ENCODE assay signal across 9 cellular contexts in genomic region chr12:124386661-124387509, GRCh38.
DNase-seq lines count a peak whose midpoint lies in the region; ATAC-seq and TF ChIP-seq lines count a peak whose summit lies in the region.
"Had no signal": no experiment of that assay in that cellular context is flagged by ENCODE, and none has a peak within 500 bp of the region (broad histone marks: within the 10 kb centered on the region; RNA-seq: fewer than 3 reads in every experiment).

No MANE protein-coding gene starts in this region.

- intact Hi-C loops in left ventricle myocardium superior (cut with micrococcal nuclease), result no loop called here
- intact Hi-C loops in sigmoid colon (cut with DNase I), result loop anchor here (10.0 kb wide), 1 partner anchor 528 kb away; the partner anchor contains the start of gene UBC
- intact Hi-C loops in activated CD8-positive, alpha-beta T cell treated with anti-CD3 and anti-CD28 coated beads for 36 hours (cut with micrococcal nuclease), result no loop called here

- H3K36me3 Mint-ChIP-seq in activated CD8-positive, alpha-beta T cell treated with anti-CD3 and anti-CD28 coated beads for 36 hours (ENCODE audit: low read depth), result peaks cover 2% of the 10 kb centered on the region

- peaks cover 0 to 29% (median 11%) of the 10 kb centered on the region in 4 donors for H3K36me3 ChIP-seq in sigmoid colon

- TF ChIP-seq EP300 in sigmoid colon (IDR thresholded peaks at IDR 0.05), result no peak

- H3K4me1 Mint-ChIP-seq in activated CD8-positive, alpha-beta T cell treated with anti-CD3 and anti-CD28 coated beads for 36 hours (ENCODE audit: low read depth), result peaks cover 32% of the 10 kb centered on the region

- peak overlapping the region; percentile 94 for H3K27ac ChIP-seq in C4-2B
- H3K27ac ChIP-seq in sigmoid colon, result peak overlapping the region; percentile 94 to 99 (median 96)

- no peak for TF ChIP-seq POLR2A in sigmoid colon (IDR thresholded peaks at IDR 0.05)

- peak; percentile 38 for ATAC-seq in left ventricle myocardium superior
- no peak for ATAC-seq in activated CD8-positive, alpha-beta T cell treated with anti-CD3 and anti-CD28 coated beads for 36 hours
- no peak for ATAC-seq in HG02610 (IDR thresholded peaks at IDR 0.05; ENCODE audit: unreplicated experiment)

- no peaks in the 10 kb centered on the region for H3K9me3 ChIP-seq in sigmoid colon

- H3K4me3 ChIP-seq in sigmoid colon, result peak overlapping the region in 3 of 4 donors; percentile 54 to 61 (median 60)

- H3K4me1 ChIP-seq in sigmoid colon, result peaks cover 0 to 93% (median 83%) of the 10 kb centered on the region in 4 donors

- POLR2A ChIA-PET in activated CD8-positive, alpha-beta T cell treated with anti-CD3 and anti-CD28 coated beads for 36 hours (lab: Charles Lee), result interaction anchor here (0.6 kb wide), 1 partner anchor 10 kb away, joined by 3 read pairs; no protein-coding TSS in a partner anchor

- no peaks in the 10 kb centered on the region for H3K9me3 Mint-ChIP-seq in activated CD8-positive, alpha-beta T cell treated with anti-CD3 and anti-CD28 coated beads for 36 hours

- CTCF ChIA-PET in activated CD8-positive, alpha-beta T cell treated with anti-CD3 and anti-CD28 coated beads for 36 hours (lab: Charles Lee), result interaction anchor here (0.7 kb wide), 1 partner anchor 380 kb away, joined by 3 read pairs; no protein-coding TSS in a partner anchor

- no peaks in the 10 kb centered on the region for H3K27me3 Mint-ChIP-seq in activated CD8-positive, alpha-beta T cell treated with anti-CD3 and anti-CD28 coated beads for 36 hours

- DNase-seq in amniotic epithelial cell (ENCODE audit: low read depth) (peak; percentile 46), left ventricle myocardium superior (peak; percentile 77), sigmoid colon (no peak), AG08396 (ENCODE audit: low spot score) (no peak), GM20000 (ENCODE audit: low spot score) (no peak)
- DNase-seq in activated CD8-positive, alpha-beta T cell treated with anti-CD3 and anti-CD28 coated beads for 36 hours, result no peak
- DNase-seq: T1000 had no signal

- TF ChIP-seq CTCF in C4-2B (conservative IDR thresholded peaks at IDR 0.05) (no peak), sigmoid colon (IDR thresholded peaks at IDR 0.05) (no peak), GM20000 (IDR thresholded peaks at IDR 0.05; ENCODE audit: extremely low read depth, missing control alignments) (no peak)
- no peak for TF ChIP-seq CTCF in activated CD8-positive, alpha-beta T cell treated with anti-CD3 and anti-CD28 coated beads for 36 hours (IDR thresholded peaks at IDR 0.05)

- no peak overlapping the region for H3K4me3 Mint-ChIP-seq in activated CD8-positive, alpha-beta T cell treated with anti-CD3 and anti-CD28 coated beads for 36 hours

- no peaks in the 10 kb centered on the region for H3K27me3 ChIP-seq in sigmoid colon

- H3K27ac Mint-ChIP-seq in activated CD8-positive, alpha-beta T cell treated with anti-CD3 and anti-CD28 coated beads for 36 hours, result no peak overlapping the region

- 80 to 81% methylated on average over 22 of the region's 22 CpGs for WGBS in sigmoid colon, 2 donors

Comparison
In these comparisons a context has a peak if more than half of its experiments do, and no peak if none do; other contexts are left out.
1. DNase-seq: peak in amniotic epithelial cell (single experiment) and left ventricle myocardium superior (single experiment); none in sigmoid colon (single experiment), activated CD8-positive, alpha-beta T cell treated with anti-CD3 and anti-CD28 coated beads for 36 hours (single experiment), AG08396 (single experiment) and GM20000 (single experiment).